ENCODE assay signal across 9 cellular contexts in the genomic region with DNA sequence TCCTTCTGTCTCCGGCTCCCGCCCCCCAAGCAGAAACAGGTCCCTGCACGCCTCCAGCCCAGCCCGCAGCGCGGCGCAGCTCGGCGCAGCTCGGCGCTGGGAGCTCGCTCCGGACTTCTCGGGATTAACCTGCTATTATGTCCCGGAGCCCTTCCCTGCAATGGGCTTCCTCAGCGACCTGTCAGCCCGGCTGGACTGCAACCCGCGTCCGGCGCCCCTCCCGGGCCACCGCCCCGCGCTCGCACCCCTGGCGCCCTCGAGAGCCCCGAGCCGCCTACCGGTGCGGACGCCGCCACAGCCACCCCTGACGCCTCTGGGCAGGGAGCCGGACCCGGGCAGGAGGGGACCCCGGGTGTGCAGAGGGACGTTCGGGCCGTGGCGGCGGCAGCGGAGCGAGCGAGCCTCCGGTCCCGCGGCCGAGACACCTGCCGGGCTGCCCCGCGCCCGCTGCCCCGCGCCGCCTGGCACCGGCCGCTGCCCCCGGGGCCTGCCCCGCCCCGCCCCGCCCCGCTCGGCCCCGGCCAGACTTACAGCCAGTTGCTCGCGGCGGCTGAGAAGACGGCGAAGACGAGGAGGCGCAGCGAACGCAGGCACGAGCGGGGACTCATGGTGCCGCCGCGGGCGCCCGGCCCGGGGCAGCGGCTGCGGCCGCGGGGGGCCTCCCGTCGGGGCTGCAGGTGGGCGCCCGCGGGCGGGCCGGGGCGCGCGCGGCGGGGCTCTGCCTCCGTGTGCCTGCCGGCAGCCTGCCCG. TPM values are rescaled to one million over a fixed set of nuclear protein-coding genes. Genes with fewer than 3 reads are reported as not detected.
DNase-seq lines count a peak whose midpoint lies in the region; ATAC-seq and TF ChIP-seq lines count a peak whose summit lies in the region.
"Had no signal": no experiment of that assay in that cellular context is flagged by ENCODE, and none has a peak within 500 bp of the region (broad histone marks: within the 10 kb centered on the region; RNA-seq: fewer than 3 reads in every experiment).

No MANE protein-coding gene starts in this region.

- H3K4me3 ChIP-seq in stomach = peak overlapping the region; percentile 56 to 71 (median 62)

- no peaks in the 10 kb centered on the region for H3K36me3 ChIP-seq in stomach

- in situ Hi-C loops in Caki2 (cut with HindIII; ENCODE audit: low pct_unique_long_range_greater_than_20kb, low sequenced_read_pairs) = no loop called here

- intact Hi-C loops in stomach (cut with DNase I; ENCODE audit: low total_unique reads) = no loop called here

- H3K9me3 ChIP-seq in stomach = no peaks in the 10 kb centered on the region

- no peak for TF ChIP-seq POLR2A in stomach (IDR thresholded peaks at IDR 0.05)

- H3K4me1 ChIP-seq in stomach = peaks cover 14 to 29% (median 22%) of the 10 kb centered on the region in 4 donors

- DNase-seq in Caki2 (ENCODE audit: low read depth) = peak; percentile 30
- DNase-seq in HT-29 (ENCODE audit: low spot score) = peak; percentile 34
- DNase-seq in astrocyte of the hippocampus (ENCODE audit: low read depth, low spot score) = peak; percentile 63
- DNase-seq in iris pigment epithelial cell (ENCODE audit: low read depth) = peak; percentile 21
- peak; percentile 48 for DNase-seq in stomach
- no peak for DNase-seq in NCI-H446 treated with DMSO at 0.1 percent for 48 hours (lab: John Stamatoyannopoulos, UW)

- TF ChIP-seq EP300 in stomach (IDR thresholded peaks at IDR 0.05) = no peak

- no peak for ATAC-seq in HG02885 (IDR thresholded peaks at IDR 0.05; ENCODE audit: poor library complexity, unreplicated experiment)
- ATAC-seq in GM19397 (IDR thresholded peaks at IDR 0.05; ENCODE audit: unreplicated experiment) = no peak

- peak overlapping the region; percentile 49 to 70 (median 63) for H3K27ac ChIP-seq in stomach
- H3K27ac ChIP-seq: HL-60 had no signal

- H3K27me3 ChIP-seq in stomach = peaks cover 0 to 73% (median 19%) of the 10 kb centered on the region in 3 donors

- 0 to 1% (median 0%) methylated on average over 3 to 101 of the region's 102 CpGs; no CpG with 5 or more reads in 1 of the 5 donors for WGBS in stomach, 5 donors

- TF ChIP-seq CTCF in stomach (IDR thresholded peaks at IDR 0.05) = no peak

RNA-seq across cellular contexts. Expression of a gene that starts 0.4 kb away (rescaled TPM):
- 0.20 TPM in 1 of 2 replicates, not detected in the other for total RNA-seq in Caki2 (2014; rRNA removed; shearing (Covaris generic); ENCODE audit: low replicate concordance)
- 0.39 and 0.53 TPM in 2 replicates for total RNA-seq in HT-29 (2014; rRNA removed; shearing (Covaris generic))
- 1 to 10 TPM in 2 of 5 donors, under 1 TPM in 3; 0.58 to 5.4 (median 0.89) TPM for total RNA-seq in stomach
- 1 to 10 TPM; 4.5 to 10.0 (median 9.5) TPM for polyA plus RNA-seq in stomach
